In the genomic region with DNA sequence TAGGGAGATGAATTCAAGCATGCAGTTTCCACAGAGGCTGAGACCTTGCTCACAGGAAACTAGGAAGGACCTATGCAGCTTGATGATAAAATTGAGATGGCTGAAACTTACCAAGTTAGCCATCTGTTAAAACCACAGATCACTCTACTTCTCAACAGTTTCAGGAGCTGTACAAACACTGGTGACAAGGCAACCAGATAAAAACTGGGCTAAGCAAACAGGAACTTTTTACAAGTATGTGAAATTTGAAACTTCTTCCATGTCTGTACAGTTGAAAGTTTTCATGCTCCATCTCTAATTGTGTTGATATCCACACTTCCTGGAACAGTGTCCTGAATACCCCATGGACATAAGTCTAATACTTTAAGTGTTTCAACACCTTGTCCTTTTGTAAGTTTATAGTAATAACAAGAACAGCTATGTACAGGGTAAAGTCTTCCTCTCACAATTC, we compare ENCODE assay signal across 7 cellular contexts.
DNase-seq lines count a peak whose midpoint lies in the region; ATAC-seq, FAIRE-seq and TF ChIP-seq lines count a peak whose summit lies in the region.

No MANE protein-coding gene starts in this region.

- H3K4me1 ChIP-seq in K562 (replicated peaks in 1 of 2; ENCODE audit: control insufficient read depth in 2 of 2, insufficient read depth in 2 of 2, low read length in 2 of 2) (peaks cover 6 to 31% of the 10 kb centered on the region in 2 experiments; a peak in 4 of 5 replicates), skeletal muscle satellite cell (ENCODE audit: control insufficient read depth, insufficient read depth, low read length) (peaks cover 13% of the 10 kb centered on the region), Peyer's patch (no peaks in the 10 kb centered on the region)

- FAIRE-seq in GM12891 (lab: Jason Lieb, UNC) = peak; percentile 93
- FAIRE-seq in K562 (lab: Jason Lieb, UNC) = peak; percentile 88

- in situ Hi-C loops in K562 (cut with MboI) = no loop called here

- peak overlapping the region in 1 of 2 experiments; percentile 53; a peak in 2 of 4 replicates for H3K9ac ChIP-seq in K562 (ENCODE audit: insufficient read depth in 1 of 2, low read depth in 2 of 2, low read length in 2 of 2)
- peak overlapping the region; percentile 26 for H3K9ac ChIP-seq in skeletal muscle satellite cell (ENCODE audit: low read depth, low read length)

- H3K9me3 ChIP-seq in K562 (replicated peaks; ENCODE audit: control insufficient read depth, insufficient read depth, low read depth, low read length) = no peaks in the 10 kb centered on the region
- H3K9me3 ChIP-seq in skeletal muscle satellite cell (replicated peaks; ENCODE audit: low read length) = no peaks in the 10 kb centered on the region
- no peaks in the 10 kb centered on the region for H3K9me3 ChIP-seq in Peyer's patch

- H3K9me1 ChIP-seq in K562 (ENCODE audit: control insufficient read depth, insufficient read depth, low read length) = no peaks in the 10 kb centered on the region

- peak overlapping the region; percentile 12 for H3K27ac ChIP-seq in HL-60 (replicated peaks)
- peak overlapping the region; percentile 71 for H3K27ac ChIP-seq in K562 (ENCODE audit: extremely low read depth, low read depth, low read length)
- H3K27ac ChIP-seq in Peyer's patch = no peak overlapping the region

- DNase-seq in GM12891 (ENCODE audit: insufficient read length, low spot score) (peak; percentile 14), HL-60 (ENCODE audit: low read depth in 1 of 2, low spot score in 1 of 2) (no peak), K562 (ENCODE audit: extremely low read depth in 1 of 4, low spot score in 3 of 4) (peak in 2 of 4 experiments; percentile 58 to 82), left ventricle myocardium superior (no peak), Peyer's patch (no peak)

- peaks cover 3% of the 10 kb centered on the region; the same call in 1 of the 3 replicates for H3K79me2 ChIP-seq in K562 (ENCODE audit: control insufficient read depth, insufficient read depth, low read length)

- H3K4me2 ChIP-seq in K562 (ENCODE audit: insufficient read depth, low read length) (peak overlapping the region; percentile 26; the same call in 1 of the 2 replicates), skeletal muscle satellite cell (ENCODE audit: low read length) (peak overlapping the region; percentile 26)

- TF ChIP-seq CTCF in HL-60 (IDR thresholded peaks at IDR 0.05; ENCODE audit: insufficient read depth, low read length) (no peak), K562 (IDR thresholded peaks at IDR 0.05 in 2 of 3, conservative IDR thresholded peaks at IDR 0.05 in 1 of 3; ENCODE audit: insufficient read depth in 2 of 3, low read depth in 1 of 3, low read length in 3 of 3) (no peak), Peyer's patch (IDR thresholded peaks at IDR 0.05) (no peak)

- POLR2A ChIA-PET in K562 (lab: Yijun Ruan, JAX) = interaction anchor here (0.8 to 1.6 kb wide), 6 partner anchors 8 to 228 kb away, joined by 3 to 11 read pairs (median 3); no protein-coding TSS in a partner anchor

- H3K36me3 ChIP-seq in K562 (ENCODE audit: control insufficient read depth, insufficient read depth, low read length) (peaks cover 81% of the 10 kb centered on the region), skeletal muscle satellite cell (ENCODE audit: insufficient read depth, low read length) (peaks cover 2% of the 10 kb centered on the region), Peyer's patch (peaks cover 0 to 12% (median 0%) of the 10 kb centered on the region in 3 donors)

- peak; percentile 90 for TF ChIP-seq EP300 in K562 (IDR thresholded peaks at IDR 0.05; ENCODE audit: low read length)

- CTCF ChIA-PET in K562 (lab: Yijun Ruan, JAX; ENCODE audit: low intra/inter-chr PET ratio) = interaction anchor here (0.8 kb wide), 1 partner anchor 228 kb away, joined by 3 read pairs; no protein-coding TSS in a partner anchor

- TF ChIP-seq POLR2A in GM12891 (IDR thresholded peaks at IDR 0.05; ENCODE audit: low read depth, low read length) (no peak), K562 (conservative IDR thresholded peaks at IDR 0.05) (no peak), Peyer's patch (IDR thresholded peaks at IDR 0.05) (no peak)

- intact Hi-C loops in K562 (cut with micrococcal nuclease) (no loop called here), left ventricle myocardium superior (cut with micrococcal nuclease) (no loop called here)

- BruUV-seq in K562 (replicated peaks; lab: Mats Ljungman, UMichigan) = no TSS peak

- H3K4me3 ChIP-seq in HL-60 (replicated peaks; ENCODE audit: insufficient read depth, low read length) = no peak overlapping the region
- H3K4me3 ChIP-seq in K562 = no peak overlapping the region
- peak overlapping the region; percentile 0 for H3K4me3 ChIP-seq in skeletal muscle satellite cell (ENCODE audit: low read length)
- H3K4me3 ChIP-seq in Peyer's patch = no peak overlapping the region

- H4K20me1 ChIP-seq in K562 (replicated peaks; ENCODE audit: control insufficient read depth, insufficient read depth, low read length) = no peaks in the 10 kb centered on the region

- peak overlapping the region; percentile 7; the same call in 1 of the 2 replicates for H2AFZ ChIP-seq in K562 (ENCODE audit: low read depth, low read length)

- ATAC-seq in GM21447 (IDR thresholded peaks at IDR 0.05; ENCODE audit: unreplicated experiment) (peak; percentile 98), K562 (peak; percentile 86), left ventricle myocardium superior (no peak)

- TF ChIP-seq RAD21 in K562 (CRISPR knock-in tag; conservative IDR thresholded peaks at IDR 0.05 in 1 of 2, IDR thresholded peaks at IDR 0.05 in 1 of 2) = no peak; a peak in 1 of 4 replicates

- H3K27me3 ChIP-seq in HL-60 (ENCODE audit: insufficient read depth, poor library complexity, severe bottlenecking) (no peaks in the 10 kb centered on the region), K562 (ENCODE audit: control insufficient read depth in 2 of 2, insufficient read depth in 2 of 2, low read length in 2 of 2) (no peaks in the 10 kb centered on the region), skeletal muscle satellite cell (ENCODE audit: control insufficient read depth, insufficient read depth, low read length) (no peaks in the 10 kb centered on the region), Peyer's patch (no peaks in the 10 kb centered on the region)

TF ChIP-seq in GM12891, 5 proteins besides CTCF, POLR2A, EP300 and RAD21:
- TF ChIP-seq POLR2AphosphoS5 (IDR thresholded peaks at IDR 0.05; ENCODE audit: low read depth, low read length) (no peak), PAX5 (IDR thresholded peaks at IDR 0.05; ENCODE audit: insufficient read depth, low read length, severe bottlenecking) (no peak), SPI1 (IDR thresholded peaks at IDR 0.05; ENCODE audit: low read depth, low read length) (no peak), TAF1 (IDR thresholded peaks at IDR 0.05; ENCODE audit: low read depth, low read length) (no peak), POU2F2 (IDR thresholded peaks at IDR 0.05; ENCODE audit: low read depth, low read length) (no peak)

TF ChIP-seq in K562, 482 proteins besides CTCF, POLR2A, EP300 and RAD21 (continues in another document):
- TF ChIP-seq POLR2AphosphoS5 (IDR thresholded peaks at IDR 0.05; ENCODE audit: control insufficient read depth, insufficient read depth, low read depth, low read length) = peak; percentile 32; the same call in 1 of the 2 replicates
- TF ChIP-seq NFIX (CRISPR knock-in tag; IDR thresholded peaks at IDR 0.05; ENCODE audit: low read depth) = no peak
- TF ChIP-seq, protein P1, sequence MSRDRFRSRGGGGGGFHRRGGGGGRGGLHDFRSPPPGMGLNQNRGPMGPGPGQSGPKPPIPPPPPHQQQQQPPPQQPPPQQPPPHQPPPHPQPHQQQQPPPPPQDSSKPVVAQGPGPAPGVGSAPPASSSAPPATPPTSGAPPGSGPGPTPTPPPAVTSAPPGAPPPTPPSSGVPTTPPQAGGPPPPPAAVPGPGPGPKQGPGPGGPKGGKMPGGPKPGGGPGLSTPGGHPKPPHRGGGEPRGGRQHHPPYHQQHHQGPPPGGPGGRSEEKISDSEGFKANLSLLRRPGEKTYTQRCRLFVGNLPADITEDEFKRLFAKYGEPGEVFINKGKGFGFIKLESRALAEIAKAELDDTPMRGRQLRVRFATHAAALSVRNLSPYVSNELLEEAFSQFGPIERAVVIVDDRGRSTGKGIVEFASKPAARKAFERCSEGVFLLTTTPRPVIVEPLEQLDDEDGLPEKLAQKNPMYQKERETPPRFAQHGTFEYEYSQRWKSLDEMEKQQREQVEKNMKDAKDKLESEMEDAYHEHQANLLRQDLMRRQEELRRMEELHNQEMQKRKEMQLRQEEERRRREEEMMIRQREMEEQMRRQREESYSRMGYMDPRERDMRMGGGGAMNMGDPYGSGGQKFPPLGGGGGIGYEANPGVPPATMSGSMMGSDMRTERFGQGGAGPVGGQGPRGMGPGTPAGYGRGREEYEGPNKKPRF (IDR thresholded peaks at IDR 0.05; ENCODE audit: low read depth, low read length) = no peak
- TF ChIP-seq TBL1XR1 (IDR thresholded peaks at IDR 0.05; ENCODE audit: low read length in 2 of 2) = peak in 1 of 2 experiments; percentile 80; a peak in 2 of 4 replicates
- TF ChIP-seq, protein P2, sequence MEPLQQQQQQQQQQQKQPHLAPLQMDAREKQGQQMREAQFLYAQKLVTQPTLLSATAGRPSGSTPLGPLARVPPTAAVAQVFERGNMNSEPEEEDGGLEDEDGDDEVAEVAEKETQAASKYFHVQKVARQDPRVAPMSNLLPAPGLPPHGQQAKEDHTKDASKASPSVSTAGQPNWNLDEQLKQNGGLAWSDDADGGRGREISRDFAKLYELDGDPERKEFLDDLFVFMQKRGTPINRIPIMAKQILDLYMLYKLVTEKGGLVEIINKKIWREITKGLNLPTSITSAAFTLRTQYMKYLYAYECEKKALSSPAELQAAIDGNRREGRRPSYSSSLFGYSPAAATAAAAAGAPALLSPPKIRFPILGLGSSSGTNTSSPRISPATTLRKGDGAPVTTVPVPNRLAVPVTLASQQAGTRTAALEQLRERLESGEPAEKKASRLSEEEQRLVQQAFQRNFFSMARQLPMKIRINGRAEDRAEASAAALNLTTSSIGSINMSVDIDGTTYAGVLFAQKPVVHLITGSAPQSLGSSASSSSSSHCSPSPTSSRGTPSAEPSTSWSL (CRISPR knock-in tag; IDR thresholded peaks at IDR 0.05; ENCODE audit: borderline replicate concordance) = no peak
- no peak for TF ChIP-seq ZSCAN32 (CRISPR knock-in tag; IDR thresholded peaks at IDR 0.05)
- TF ChIP-seq, protein P3, sequence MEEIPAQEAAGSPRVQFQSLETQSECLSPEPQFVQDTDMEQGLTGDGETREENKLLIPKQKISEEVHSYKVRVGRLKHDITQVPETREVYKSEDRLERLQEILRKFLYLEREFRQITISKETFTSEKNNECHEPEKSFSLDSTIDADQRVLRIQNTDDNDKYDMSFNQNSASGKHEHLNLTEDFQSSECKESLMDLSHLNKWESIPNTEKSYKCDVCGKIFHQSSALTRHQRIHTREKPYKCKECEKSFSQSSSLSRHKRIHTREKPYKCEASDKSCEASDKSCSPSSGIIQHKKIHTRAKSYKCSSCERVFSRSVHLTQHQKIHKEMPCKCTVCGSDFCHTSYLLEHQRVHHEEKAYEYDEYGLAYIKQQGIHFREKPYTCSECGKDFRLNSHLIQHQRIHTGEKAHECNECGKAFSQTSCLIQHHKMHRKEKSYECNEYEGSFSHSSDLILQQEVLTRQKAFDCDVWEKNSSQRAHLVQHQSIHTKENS (CRISPR knock-in tag; IDR thresholded peaks at IDR 0.05) = no peak

Comparison
In these comparisons a context has a peak if more than half of its experiments do, and no peak if none do; other contexts are left out.
1. H3K27ac ChIP-seq: peak in HL-60 (single experiment) and K562 (single experiment); none in Peyer's patch (0 of 4).